In the genomic region with DNA sequence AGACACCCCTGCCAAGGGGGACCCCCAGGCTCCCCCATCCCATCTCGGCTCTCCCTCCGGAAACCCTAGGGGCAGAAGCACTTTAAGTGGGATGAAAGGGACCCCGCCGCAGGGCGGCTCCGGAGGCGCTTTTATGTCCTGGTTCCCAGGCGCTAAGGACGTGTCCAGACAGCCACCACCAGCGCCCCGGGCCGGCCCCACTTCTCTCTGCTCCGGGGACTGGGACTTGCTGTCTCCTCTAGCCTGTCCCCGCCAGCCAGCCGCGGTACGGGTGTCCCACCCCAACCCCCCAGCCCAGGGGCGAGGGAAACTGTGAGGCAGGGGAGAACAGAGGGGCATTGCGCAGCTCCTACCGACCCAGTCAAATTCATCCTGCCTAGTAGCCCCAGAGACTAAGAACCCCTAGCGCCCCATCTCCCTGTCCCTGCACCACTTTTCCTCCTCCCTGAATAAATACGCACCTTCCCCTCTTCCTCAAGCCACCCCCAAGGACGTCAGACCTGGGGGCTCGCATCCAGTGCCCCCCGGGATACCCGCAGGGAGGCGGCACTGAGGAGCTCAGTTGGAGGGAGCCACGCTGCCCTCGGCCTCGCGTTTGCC, we compare ENCODE assay signal across 21 cellular contexts. TPM values are rescaled to one million over a fixed set of nuclear protein-coding genes. Genes with fewer than 3 reads are reported as not detected.
A peak's percentile ranks its signal among the peaks of the same experiment; 100 is the strongest.
DNase-seq lines count a peak whose midpoint lies in the region; TF ChIP-seq lines count a peak whose summit lies in the region.
"Had no signal": no experiment of that assay in that cellular context is flagged by ENCODE, and none has a peak within 500 bp of the region (broad histone marks: within the 10 kb centered on the region; RNA-seq: fewer than 3 reads in every experiment).

No MANE protein-coding gene starts in this region.

- DNase-seq in NCI-H82 (lab: John Stamatoyannopoulos, UW) (peak; percentile 22), NCI-H82 treated with DMSO at 0.1 percent for 48 hours (lab: John Stamatoyannopoulos, UW; ENCODE audit: unreplicated experiment) (no peak), islet precursor cell (peak; percentile 91), suprapubic skin (ENCODE audit: low spot score in 2 of 2) (no peak), C1 segment of cervical spinal cord (lab: John Stamatoyannopoulos, UW) (no peak), COR-L47 (lab: John Stamatoyannopoulos, UW) (no peak), NCI-H2171 (lab: John Stamatoyannopoulos, UW) (no peak)
- DNase-seq: activated B cell treated with CpG ODN at 0.5 μM for 24 hours; activated CD8-positive, alpha-beta T cell treated with anti-CD3 and anti-CD28 coated beads, Interleukin-2, amount 10 ng/mL, durations not matched to agents 7 days and 5 days; dermis blood vessel endothelial cell; kidney; NCI-H1694 treated with DMSO at 0.1 percent for 48 hours; NCI-H446 treated with DMSO at 0.1 percent for 48 hours; thyroid gland had no signal

- TF ChIP-seq CTCF in brain (conservative IDR thresholded peaks at IDR 0.05): no peak
- no peak for TF ChIP-seq CTCF in suprapubic skin (IDR thresholded peaks at IDR 0.05)

- H3K36me3 ChIP-seq in suprapubic skin: no peaks in the 10 kb centered on the region
- H3K36me3 ChIP-seq: BLaER1 treated with 17β-estradiol and CSF1 and Interleukin-3, amounts not matched to agents 10 nM and 100 nM; thyroid gland had no signal

- no peak overlapping the region for H3K27ac Mint-ChIP-seq in brain
- H3K27ac Mint-ChIP-seq: activated B cell treated with CpG ODN at 0.5 μM for 24 hours; activated CD8-positive, alpha-beta T cell treated with anti-CD3 and anti-CD28 coated beads, Interleukin-2, amount 10 ng/mL, durations not matched to agents 7 days and 5 days; activated naive CD4-positive, alpha-beta T cell treated with anti-CD3 and anti-CD28 coated beads, Interleukin-2, amount 50 U/mL, for 72 hours; memory B cell; natural killer cell treated with Interleukin-12 subunit alpha and Interleukin-12 subunit beta and Interleukin-15 and Interleukin-18, amount 100 ng/mL, for 72 hours; stimulated activated memory B cell treated with anti-CD40 and anti-IgM and Interleukin-4, amounts not matched to agents 10 μg/mL and 1 μg/mL and 100 μg/mL, for 72 hours had no signal

- peak overlapping the region; percentile 4 for H3K4me3 ChIP-seq in suprapubic skin
- H3K4me3 ChIP-seq: A549; BLaER1 treated with 17β-estradiol and CSF1 and Interleukin-3, amounts not matched to agents 10 nM and 100 nM; thyroid gland had no signal

- H3K9me3 ChIP-seq in suprapubic skin: no peaks in the 10 kb centered on the region
- H3K9me3 ChIP-seq: A549; BLaER1 treated with 17β-estradiol and CSF1 and Interleukin-3, amounts not matched to agents 10 nM and 100 nM; thyroid gland had no signal

- WGBS in suprapubic skin: 25% methylated on average over 26 of the region's 31 CpGs

- H3K27ac ChIP-seq in suprapubic skin: no peak overlapping the region
- H3K27ac ChIP-seq: BLaER1 treated with 17β-estradiol and CSF1 and Interleukin-3, amounts not matched to agents 10 nM and 100 nM; thyroid gland had no signal

- H3K4me1 Mint-ChIP-seq in brain: peaks cover 45% of the 10 kb centered on the region

- peak overlapping the region; percentile 61 to 82 (median 75) for H3K4me3 Mint-ChIP-seq in brain
- H3K4me3 Mint-ChIP-seq: activated B cell treated with CpG ODN at 0.5 μM for 24 hours; activated CD8-positive, alpha-beta T cell treated with anti-CD3 and anti-CD28 coated beads, Interleukin-2, amount 10 ng/mL, durations not matched to agents 7 days and 5 days; memory B cell; natural killer cell treated with Interleukin-12 subunit alpha and Interleukin-12 subunit beta and Interleukin-15 and Interleukin-18, amount 100 ng/mL, for 72 hours; stimulated activated memory B cell treated with anti-CD40 and anti-IgM and Interleukin-4, amounts not matched to agents 10 μg/mL and 1 μg/mL and 100 μg/mL, for 72 hours had no signal

- H3K27me3 ChIP-seq in suprapubic skin: peaks cover 63% of the 10 kb centered on the region

- peaks cover 0 to 8% (median 0%) of the 10 kb centered on the region in 5 experiments for H3K9me3 Mint-ChIP-seq in brain
- H3K9me3 Mint-ChIP-seq: activated B cell treated with CpG ODN at 0.5 μM for 24 hours; activated naive CD4-positive, alpha-beta T cell treated with anti-CD3 and anti-CD28 coated beads, Interleukin-2, amount 50 U/mL, for 72 hours; memory B cell; natural killer cell treated with Interleukin-12 subunit alpha and Interleukin-12 subunit beta and Interleukin-15 and Interleukin-18, amount 100 ng/mL, for 72 hours; stimulated activated memory B cell treated with anti-CD40 and anti-IgM and Interleukin-4, amounts not matched to agents 10 μg/mL and 1 μg/mL and 100 μg/mL, for 72 hours had no signal

- no peak for TF ChIP-seq EP300 in suprapubic skin (IDR thresholded peaks at IDR 0.05)

- no peak for TF ChIP-seq POLR2A in suprapubic skin (IDR thresholded peaks at IDR 0.05)

- H3K27me3 Mint-ChIP-seq in brain: peaks cover 86% of the 10 kb centered on the region

- peaks cover 53% of the 10 kb centered on the region for H3K4me1 ChIP-seq in suprapubic skin

- no peaks in the 10 kb centered on the region for H3K36me3 Mint-ChIP-seq in brain
- H3K36me3 Mint-ChIP-seq: activated naive CD4-positive, alpha-beta T cell treated with anti-CD3 and anti-CD28 coated beads, Interleukin-2, amount 50 U/mL, for 72 hours; memory B cell; natural killer cell treated with Interleukin-12 subunit alpha and Interleukin-12 subunit beta and Interleukin-15 and Interleukin-18, amount 100 ng/mL, for 72 hours; stimulated activated memory B cell treated with anti-CD40 and anti-IgM and Interleukin-4, amounts not matched to agents 10 μg/mL and 1 μg/mL and 100 μg/mL, for 72 hours had no signal

RNA-seq across cellular contexts. Expression of a gene that starts 4.1 kb away (rescaled TPM):
- polyA plus RNA-seq in brain (ENCODE audit: insufficient read depth, low read depth, low replicate concordance): 2.5 TPM
- total RNA-seq in suprapubic skin: 10 to 100 TPM in 3 of 4 donors, 1 to 10 TPM in 1; 6.6 to 29.3 (median 19.9) TPM

RNA-seq across cellular contexts. Expression of a gene that starts 5.8 kb away (rescaled TPM):
- 24.3 TPM for polyA plus RNA-seq in brain (ENCODE audit: insufficient read depth, low read depth, low replicate concordance)
- total RNA-seq in suprapubic skin: 10 to 100 TPM; 22.3 to 46.4 (median 34.7) TPM

RNA-seq across cellular contexts. Expression of a gene that starts 15.4 kb away (rescaled TPM):
- polyA plus RNA-seq in brain (ENCODE audit: insufficient read depth, low read depth, low replicate concordance): 3.4 TPM
- total RNA-seq in suprapubic skin: not detected
- total RNA-seq: dermis blood vessel endothelial cell had no signal

RNA-seq across cellular contexts. Expression of a gene that starts 15.5 kb away (rescaled TPM):
- polyA plus RNA-seq in brain (ENCODE audit: insufficient read depth, low read depth, low replicate concordance): 61.6 TPM
- total RNA-seq in suprapubic skin: 10 to 100 TPM; 27.7 to 33.8 (median 31.2) TPM

RNA-seq across cellular contexts. Expression of a gene that starts 25.2 kb away (rescaled TPM):
- polyA plus RNA-seq in brain (ENCODE audit: insufficient read depth, low read depth, low replicate concordance): 6.6 TPM
- 1 to 10 TPM; 1.3 to 2.0 (median 1.6) TPM for total RNA-seq in suprapubic skin

Comparison
In these comparisons a context has a peak if more than half of its experiments do, and no peak if none do; other contexts are left out.
1. DNase-seq: peak in NCI-H82 (single experiment) and islet precursor cell (single experiment); none in NCI-H82 treated with DMSO at 0.1 percent for 48 hours (single experiment), suprapubic skin (0 of 2), C1 segment of cervical spinal cord (0 of 14), COR-L47 (single experiment) and NCI-H2171 (single experiment).